ENCODE assay signal across 11 cellular contexts in genomic region chr17:61997649-61998048, GRCh38.
DNase-seq lines count a peak whose midpoint lies in the region; ATAC-seq and TF ChIP-seq lines count a peak whose summit lies in the region.
"Had no signal": no experiment of that assay in that cellular context is flagged by ENCODE, and none has a peak within 500 bp of the region (broad histone marks: within the 10 kb centered on the region; RNA-seq: fewer than 3 reads in every experiment).

No MANE protein-coding gene starts in this region.

- H3K4me1 ChIP-seq in mucosa of descending colon (ENCODE audit: low read depth) (peaks cover 3% of the 10 kb centered on the region), spleen (peaks cover 0 to 50% (median 9%) of the 10 kb centered on the region in 6 donors)

- DNase-seq in EH (ENCODE audit: low read depth), result peak; percentile 72
- DNase-seq in NCI-H526 (lab: John Stamatoyannopoulos, UW), result peak; percentile 21 to 32
- DNase-seq in epithelial cell of esophagus (ENCODE audit: low read depth), result peak; percentile 22
- no peak for DNase-seq in mucosa of descending colon
- no peak for DNase-seq in spleen
- no peak for DNase-seq in pons (ENCODE audit: low spot score)
- DNase-seq in NCI-H1048 (lab: John Stamatoyannopoulos, UW), result no peak
- no peak for DNase-seq in GM13977 (ENCODE audit: low spot score)
- DNase-seq: activated effector memory CD4-positive, alpha-beta T cell treated with anti-CD3 and anti-CD28 coated beads, Interleukin-2, amount 50 U/mL, for 16 hours; NCI-H2227 treated with DMSO at 0.1 percent for 48 hours had no signal

- H3K4me3 ChIP-seq in epithelial cell of esophagus (ENCODE audit: low read length) (no peak overlapping the region), mucosa of descending colon (no peak overlapping the region), spleen (no peak overlapping the region)
- H3K4me3 ChIP-seq: suprapubic skin had no signal

- no peaks in the 10 kb centered on the region for H3K27me3 ChIP-seq in spleen (replicated peaks in 1 of 7)
- H3K27me3 ChIP-seq: suprapubic skin had no signal

- intact Hi-C loops in mucosa of descending colon (cut with DNase I, micrococcal nuclease), result no loop called here
- intact Hi-C loops in spleen (cut with DNase I; ENCODE audit: low total_unique reads), result no loop called here

- no peak overlapping the region for H3K27ac ChIP-seq in spleen
- H3K27ac ChIP-seq: suprapubic skin had no signal

- in situ Hi-C loops in GM13977 (cut with MboI; ENCODE audit: low pct_unique_long_range_greater_than_20kb, low sequenced_read_pairs, unreplicated experiment), result no loop called here

- 44 to 89% (median 83%) methylated on average over 2 of the region's 2 CpGs for WGBS in spleen, 5 donors

- TF ChIP-seq CTCF in epithelial cell of esophagus (IDR thresholded peaks at IDR 0.05; ENCODE audit: insufficient read depth, low read depth, low read length, missing control alignments) (no peak), mucosa of descending colon (IDR thresholded peaks at IDR 0.05) (no peak), spleen (IDR thresholded peaks at IDR 0.05 in 8 of 11, conservative IDR thresholded peaks at IDR 0.05 in 3 of 11) (no peak), GM13977 (IDR thresholded peaks at IDR 0.05; ENCODE audit: extremely low read depth, insufficient read depth, missing control alignments) (no peak)

- no peak for TF ChIP-seq POLR2A in spleen (IDR thresholded peaks at IDR 0.05)

- H3K9me3 ChIP-seq in mucosa of descending colon (no peaks in the 10 kb centered on the region), spleen (no peaks in the 10 kb centered on the region)
- H3K9me3 ChIP-seq: suprapubic skin had no signal

- ATAC-seq in mucosa of descending colon, result peak; percentile 63

- peaks cover 7% of the 10 kb centered on the region for H3K36me3 ChIP-seq in mucosa of descending colon (ENCODE audit: low read depth)
- peaks cover 5 to 60% (median 23%) of the 10 kb centered on the region in 6 donors for H3K36me3 ChIP-seq in spleen

Comparison
In these comparisons a context has a peak if more than half of its experiments do, and no peak if none do; other contexts are left out.
1. DNase-seq: peak in EH (single experiment), NCI-H526 (2 of 2) and epithelial cell of esophagus (single experiment); none in mucosa of descending colon (0 of 3), spleen (single experiment), pons (single experiment), NCI-H1048 (single experiment) and GM13977 (single experiment).